Comparison of ENCODE assay signal across 8 cellular contexts in the genomic region with DNA sequence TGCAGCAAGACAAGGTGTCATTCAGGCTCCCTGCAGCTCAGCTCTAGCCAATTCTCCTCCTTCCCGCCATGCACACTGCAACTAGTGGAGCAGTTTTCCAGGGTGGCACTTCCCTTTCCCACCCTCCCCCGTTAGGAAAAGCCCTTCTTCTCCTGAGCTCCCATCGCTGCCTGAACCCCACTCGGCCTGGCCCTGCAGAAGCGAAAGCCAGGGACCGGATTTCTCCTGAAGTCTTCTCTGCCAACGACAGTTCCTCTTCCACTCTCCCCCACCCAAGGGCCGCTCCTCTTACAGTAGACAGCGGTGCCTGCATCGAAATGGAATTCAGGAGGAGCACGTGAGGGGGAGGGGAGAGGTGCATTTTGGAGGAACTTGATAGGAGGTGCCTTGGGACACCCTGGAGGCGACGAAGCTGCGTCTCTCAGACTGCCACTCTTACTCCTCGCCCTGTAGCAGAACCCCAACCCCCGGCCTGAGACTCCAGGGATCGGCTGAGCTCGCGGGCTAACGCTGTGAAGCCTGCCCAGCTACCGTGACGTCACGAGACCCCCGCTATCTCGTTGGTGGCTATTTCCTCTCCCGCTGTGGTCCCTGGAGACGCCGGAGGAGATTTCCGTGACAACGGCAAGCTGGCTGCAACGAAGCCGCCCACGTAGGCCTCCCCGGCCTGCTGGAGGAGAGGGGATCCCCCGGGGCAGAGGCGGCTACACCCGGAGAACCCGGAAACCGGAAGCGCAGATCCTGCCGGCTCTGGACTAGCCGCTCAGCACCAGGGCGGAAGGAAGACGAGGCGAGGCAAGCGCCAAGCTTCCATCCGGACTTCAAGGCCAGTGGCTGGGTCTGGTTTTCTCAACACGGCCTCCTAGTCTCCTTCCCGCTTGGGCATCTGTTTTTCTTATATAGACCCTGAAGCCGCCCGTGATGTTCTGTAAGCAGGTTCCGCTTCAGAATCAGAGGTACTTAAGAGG.
DNase-seq lines count a peak whose midpoint lies in the region; FAIRE-seq and TF ChIP-seq lines count a peak whose summit lies in the region.

No MANE protein-coding gene starts in this region.

- TF ChIP-seq CTCF in MM.1S (IDR thresholded peaks at IDR 0.05; ENCODE audit: low read length) (no peak), foreskin fibroblast (IDR thresholded peaks at IDR 0.05; ENCODE audit: low read depth, low read length) (no peak), neural progenitor cell (IDR thresholded peaks at IDR 0.05) (no peak)

- no peaks in the 10 kb centered on the region for H3K27me3 ChIP-seq in MM.1S (replicated peaks; ENCODE audit: insufficient read depth, low read length)
- H3K27me3 ChIP-seq in neural progenitor cell, result peaks cover 7% of the 10 kb centered on the region
- H3K27me3 ChIP-seq in stomach smooth muscle (ENCODE audit: control insufficient read depth in 1 of 2, insufficient read depth in 2 of 2, low read length in 2 of 2), result no peaks in the 10 kb centered on the region

- H3K4me1 Mint-ChIP-seq in neural progenitor cell, result peaks cover 25% of the 10 kb centered on the region

- H3K4me3 Mint-ChIP-seq in neural progenitor cell, result peak overlapping the region; percentile 88

- H3K36me3 ChIP-seq in MM.1S (replicated peaks; ENCODE audit: insufficient read depth, low read length) (no peaks in the 10 kb centered on the region), neural progenitor cell (no peaks in the 10 kb centered on the region), stomach smooth muscle (ENCODE audit: control insufficient read depth in 2 of 2, insufficient read depth in 2 of 2, low read length in 2 of 2) (no peaks in the 10 kb centered on the region)

- FAIRE-seq in G401.6 (lab: Jason Lieb, UNC), result peak; percentile 97

- H3K4me2 ChIP-seq in MM.1S (ENCODE audit: low read depth, low read length), result peak overlapping the region; percentile 67
- peak overlapping the region; percentile 81 for H3K4me2 ChIP-seq in neural progenitor cell

- DNase-seq in HCEC 1CT (peak; percentile 95), MM.1S (peak; percentile 96), SHP77 treated with DMSO at 0.1 percent for 48 hours (lab: John Stamatoyannopoulos, UW) (peak; percentile 93), foreskin fibroblast (peak; percentile 97 to 99), neural progenitor cell (ENCODE audit: low spot score) (peak; percentile 96)
- peak; percentile 93 for DNase-seq in activated gamma-delta T cell treated with anti-CD3 and anti-CD28 coated beads, Interleukin-2, amount 50 U/mL, for 16 hours (ENCODE audit: low read depth)

- H3K79me2 ChIP-seq in MM.1S (ENCODE audit: low read length), result 0 out of 2 replicates have a peak, but pooled peaks cover 8% of the 10 kb centered on the region
- H3K79me2 ChIP-seq in neural progenitor cell (ENCODE audit: low read depth), result peaks cover 12% of the 10 kb centered on the region

- H3K9me2 ChIP-seq in MM.1S (replicated peaks; ENCODE audit: insufficient read depth, low read length), result no peaks in the 10 kb centered on the region

- no peaks in the 10 kb centered on the region for H3K9me3 Mint-ChIP-seq in neural progenitor cell

- H3K27me3 Mint-ChIP-seq in neural progenitor cell (ENCODE audit: insufficient read depth, low read depth), result peaks cover 12% of the 10 kb centered on the region

- H3K36me3 Mint-ChIP-seq in neural progenitor cell, result peaks cover 6% of the 10 kb centered on the region

- H3K9me3 ChIP-seq in MM.1S (replicated peaks; ENCODE audit: insufficient read depth, low read length), result no peaks in the 10 kb centered on the region
- no peaks in the 10 kb centered on the region for H3K9me3 ChIP-seq in neural progenitor cell (ENCODE audit: low read depth)
- no peaks in the 10 kb centered on the region for H3K9me3 ChIP-seq in stomach smooth muscle (ENCODE audit: control insufficient read depth in 2 of 2, low read length in 2 of 2)

- H3F3A ChIP-seq in MM.1S (ENCODE audit: insufficient read depth, low read length) (no peaks in the 10 kb centered on the region), neural progenitor cell (ENCODE audit: low read depth) (peaks cover 22% of the 10 kb centered on the region)

- H3K4me3 ChIP-seq in MM.1S (ENCODE audit: low read length) (peak overlapping the region; percentile 62), foreskin fibroblast (ENCODE audit: low read depth in 1 of 2, low read length in 2 of 2) (peak overlapping the region; percentile 54 to 82), neural progenitor cell (peak overlapping the region; percentile 52), stomach smooth muscle (ENCODE audit: low read length in 2 of 2) (peak overlapping the region; percentile 66 to 87)

- H4K20me1 ChIP-seq in MM.1S (ENCODE audit: insufficient read depth, low read length) (no peaks in the 10 kb centered on the region), neural progenitor cell (ENCODE audit: low read depth) (no peaks in the 10 kb centered on the region)

- H3K27ac ChIP-seq in MM.1S (ENCODE audit: low read length), result peak overlapping the region; percentile 39; the same call in 1 of the 2 replicates
- peak overlapping the region; percentile 1 for H3K27ac ChIP-seq in neural progenitor cell
- H3K27ac ChIP-seq in stomach smooth muscle (ENCODE audit: low read length), result peak overlapping the region; percentile 24

- H3K27ac Mint-ChIP-seq in neural progenitor cell, result peak overlapping the region; percentile 70

- H3K4me1 ChIP-seq in MM.1S (ENCODE audit: low read length), result peaks cover 10% of the 10 kb centered on the region
- H3K4me1 ChIP-seq in neural progenitor cell, result peaks cover 9% of the 10 kb centered on the region
- H3K4me1 ChIP-seq in stomach smooth muscle (ENCODE audit: control insufficient read depth, insufficient read depth, low read length), result peaks cover 19% of the 10 kb centered on the region

- H3K9ac ChIP-seq in MM.1S (ENCODE audit: low read length), result peak overlapping the region; percentile 73
- no peak overlapping the region for H3K9ac ChIP-seq in neural progenitor cell
- peak overlapping the region; percentile 25 to 68 for H3K9ac ChIP-seq in stomach smooth muscle (ENCODE audit: low read length in 2 of 2)

- H2AFZ ChIP-seq in MM.1S (ENCODE audit: low read length) (peak overlapping the region; percentile 94), neural progenitor cell (replicated peaks) (peak overlapping the region; percentile 98)

Comparison
In these comparisons a context has a peak if more than half of its experiments do, and no peak if none do; other contexts are left out.
1. Peak in every context shown above with its lines: DNase-seq, H3K4me3 ChIP-seq and H3K27ac ChIP-seq.